Comparison of ENCODE assay signal across 14 cellular contexts in genomic region chr14:33997611-33998010, GRCh38. TPM values are rescaled to one million over a fixed set of nuclear protein-coding genes. Genes with fewer than 3 reads are reported as not detected.
A peak's percentile ranks its signal among the peaks of the same experiment; 100 is the strongest.
DNase-seq lines count a peak whose midpoint lies in the region; ATAC-seq and TF ChIP-seq lines count a peak whose summit lies in the region.
"Had no signal": no experiment of that assay in that cellular context is flagged by ENCODE, and none has a peak within 500 bp of the region (broad histone marks: within the 10 kb centered on the region; RNA-seq: fewer than 3 reads in every experiment).

No MANE protein-coding gene starts in this region.

- no peak for TF ChIP-seq RAD21 in SK-N-SH (IDR thresholded peaks at IDR 0.05; ENCODE audit: low read length)

- peak overlapping the region; percentile 35; the same call in 1 of the 2 replicates for H2AFZ ChIP-seq in GM23338
- peak overlapping the region; percentile 34; the same call in 1 of the 2 replicates for H2AFZ ChIP-seq in PC-3 (ENCODE audit: low read length)
- no peak overlapping the region for H2AFZ ChIP-seq in smooth muscle cell (ENCODE audit: low read depth)
- no peak overlapping the region for H2AFZ ChIP-seq in SK-N-SH (ENCODE audit: low read depth)
- H2AFZ ChIP-seq: GM23248 had no signal

- H3K79me2 ChIP-seq in GM23338 (replicated peaks; ENCODE audit: insufficient read depth) (no peaks in the 10 kb centered on the region), PC-3 (ENCODE audit: low read length) (no peaks in the 10 kb centered on the region), smooth muscle cell (ENCODE audit: low read depth) (no peaks in the 10 kb centered on the region), SK-N-SH (ENCODE audit: insufficient read depth) (no peaks in the 10 kb centered on the region)

- H3K9me2 ChIP-seq in GM23338 (ENCODE audit: insufficient read depth), result peaks cover 7% of the 10 kb centered on the region; the same call in 1 of the 2 replicates
- no peaks in the 10 kb centered on the region for H3K9me2 ChIP-seq in PC-3 (replicated peaks; ENCODE audit: low read length)
- H3K9me2 ChIP-seq in SK-N-SH, result no peaks in the 10 kb centered on the region

- H3K4me3 ChIP-seq in GM23338 (no peak overlapping the region), PC-3 (ENCODE audit: low read length) (no peak overlapping the region), smooth muscle cell (no peak overlapping the region), SK-N-SH (ENCODE audit: low read depth in 2 of 2, low read length in 1 of 2) (no peak overlapping the region)
- H3K4me3 ChIP-seq: GM23248 had no signal

- H3K27ac ChIP-seq in GM23338 (ENCODE audit: low read depth) (no peak overlapping the region), PC-3 (ENCODE audit: low read length) (no peak overlapping the region), smooth muscle cell (ENCODE audit: low read depth) (peak overlapping the region; percentile 53), SK-N-SH (ENCODE audit: low read depth in 2 of 2, low read length in 1 of 2) (no peak overlapping the region)
- H3K27ac ChIP-seq: GM23248 had no signal

- H3K4me1 ChIP-seq in GM23338 (ENCODE audit: insufficient read depth) (no peaks in the 10 kb centered on the region), PC-3 (ENCODE audit: insufficient read depth, low read length) (0 out of 2 replicates have a peak, but pooled peaks cover 5% of the 10 kb centered on the region), smooth muscle cell (ENCODE audit: low read depth) (peaks cover 23% of the 10 kb centered on the region), SK-N-SH (ENCODE audit: control insufficient read depth in 1 of 2, insufficient read depth in 2 of 2, low read depth in 1 of 2, low read length in 1 of 2) (no peaks in the 10 kb centered on the region)

- H3F3A ChIP-seq in GM23338 (replicated peaks; ENCODE audit: low read depth) (no peaks in the 10 kb centered on the region), PC-3 (ENCODE audit: low read length, unreplicated experiment) (no peaks in the 10 kb centered on the region), smooth muscle cell (ENCODE audit: low read depth) (peaks cover 9% of the 10 kb centered on the region), SK-N-SH (replicated peaks; ENCODE audit: insufficient read depth) (no peaks in the 10 kb centered on the region)

- H3K36me3 ChIP-seq in GM23338 (ENCODE audit: insufficient read depth), result no peaks in the 10 kb centered on the region
- no peaks in the 10 kb centered on the region for H3K36me3 ChIP-seq in PC-3 (ENCODE audit: low read depth, low read length)
- H3K36me3 ChIP-seq in smooth muscle cell (ENCODE audit: low read depth), result no peaks in the 10 kb centered on the region
- H3K36me3 ChIP-seq in SK-N-SH (replicated peaks in 1 of 2; ENCODE audit: control insufficient read depth in 1 of 2, insufficient read depth in 2 of 2, low read length in 1 of 2), result no peaks in the 10 kb centered on the region

- POLR2A ChIA-PET in PC-3 (lab: Charles Lee; ENCODE audit: unreplicated experiment), result no interaction called here
- POLR2A ChIA-PET in SK-N-SH (lab: Yijun Ruan, JAX), result no interaction called here

- CTCF ChIA-PET in PC-3 (lab: Charles Lee) (no interaction called here), SK-N-SH (lab: Yijun Ruan, JAX) (interaction anchor here (0.7 to 1.0 kb wide), 2 partner anchors 101 to 124 kb away, joined by 3 to 4 read pairs; no protein-coding TSS in a partner anchor)

- intact Hi-C loops in PC-3 (cut with micrococcal nuclease), result no loop called here
- intact Hi-C loops in dendritic cell treated with granulocyte-macrophage colony-stimulating factor and Interleukin-4, amounts not matched to agents 40 ng/mL and 50 ng/mL, for 4 days (cut with micrococcal nuclease), result no loop called here

- H3K27me3 ChIP-seq in GM23338 (ENCODE audit: insufficient read depth), result no peaks in the 10 kb centered on the region
- peaks cover 15% of the 10 kb centered on the region; the same call in 1 of the 2 replicates for H3K27me3 ChIP-seq in PC-3 (ENCODE audit: low read length)
- H3K27me3 ChIP-seq in smooth muscle cell (ENCODE audit: low read depth), result no peaks in the 10 kb centered on the region
- no peaks in the 10 kb centered on the region for H3K27me3 ChIP-seq in SK-N-SH (ENCODE audit: insufficient read depth)

- ATAC-seq in GM23338 (no peak), PC-3 (no peak), GM18867 (IDR thresholded peaks at IDR 0.05; ENCODE audit: unreplicated experiment) (no peak)
- ATAC-seq: CD8-positive, alpha-beta T cell had no signal

- H3K27me3 Mint-ChIP-seq in GM23338 (ENCODE audit: insufficient read depth, low read depth, poor library complexity), result no peaks in the 10 kb centered on the region
- peaks cover under 1% of the 10 kb centered on the region for H3K27me3 Mint-ChIP-seq in dendritic cell treated with granulocyte-macrophage colony-stimulating factor and Interleukin-4, amounts not matched to agents 40 ng/mL and 50 ng/mL, for 4 days

- H3K4me2 ChIP-seq in GM23338 (no peak overlapping the region), PC-3 (ENCODE audit: low read length) (no peak overlapping the region; the same call in 1 of the 2 replicates), smooth muscle cell (peak overlapping the region; percentile 12), SK-N-SH (no peak overlapping the region)

- no peaks in the 10 kb centered on the region for H4K20me1 ChIP-seq in GM23338 (replicated peaks; ENCODE audit: insufficient read depth)
- H4K20me1 ChIP-seq in PC-3 (ENCODE audit: low read length), result no peaks in the 10 kb centered on the region
- no peaks in the 10 kb centered on the region for H4K20me1 ChIP-seq in smooth muscle cell (ENCODE audit: low read depth)
- no peaks in the 10 kb centered on the region for H4K20me1 ChIP-seq in SK-N-SH (ENCODE audit: insufficient read depth)

- TF ChIP-seq EP300 in SK-N-SH (IDR thresholded peaks at IDR 0.05; ENCODE audit: borderline replicate concordance in 1 of 2, low read depth in 1 of 2, low read length in 1 of 2), result no peak

- H3K9me3 ChIP-seq in PC-3 (ENCODE audit: low read length) (no peaks in the 10 kb centered on the region), smooth muscle cell (replicated peaks; ENCODE audit: low read depth) (no peaks in the 10 kb centered on the region), SK-N-SH (no peaks in the 10 kb centered on the region)
- H3K9me3 ChIP-seq: Caco-2 had no signal

- no peaks in the 10 kb centered on the region for H3K36me3 Mint-ChIP-seq in GM23338 (ENCODE audit: low read depth)
- H3K36me3 Mint-ChIP-seq in dendritic cell treated with granulocyte-macrophage colony-stimulating factor and Interleukin-4, amounts not matched to agents 40 ng/mL and 50 ng/mL, for 4 days (ENCODE audit: low read depth), result no peaks in the 10 kb centered on the region
- H3K36me3 Mint-ChIP-seq: CD14-positive monocyte; CD8-positive, alpha-beta T cell had no signal

- DNase-seq in GM23338 (ENCODE audit: low spot score) (no peak), PC-3 (peak; percentile 14), smooth muscle cell (lab: John Stamatoyannopoulos, UW; ENCODE audit: unreplicated experiment) (no peak), SK-N-SH (no peak), DMS114 treated with DMSO at 0.1 percent for 48 hours (lab: John Stamatoyannopoulos, UW; ENCODE audit: unreplicated experiment) (no peak)
- DNase-seq: Caco-2; CD8-positive, alpha-beta T cell; DMS53; GM23248; H9 had no signal

- BruUV-seq in PC-3 (replicated peaks; lab: Mats Ljungman, UMichigan), result no TSS peak

- H3K4me1 Mint-ChIP-seq in GM23338, result no peaks in the 10 kb centered on the region
- H3K4me1 Mint-ChIP-seq in dendritic cell treated with granulocyte-macrophage colony-stimulating factor and Interleukin-4, amounts not matched to agents 40 ng/mL and 50 ng/mL, for 4 days (ENCODE audit: low read depth), result peaks cover 37% of the 10 kb centered on the region
- H3K4me1 Mint-ChIP-seq: CD14-positive monocyte, H9 had no signal

- no peak overlapping the region for H3K27ac Mint-ChIP-seq in GM23338
- peak overlapping the region; percentile 30 for H3K27ac Mint-ChIP-seq in dendritic cell treated with granulocyte-macrophage colony-stimulating factor and Interleukin-4, amounts not matched to agents 40 ng/mL and 50 ng/mL, for 4 days
- H3K27ac Mint-ChIP-seq: CD14-positive monocyte; CD8-positive, alpha-beta T cell; H9 had no signal

- H3K9ac ChIP-seq in PC-3 (ENCODE audit: low read length) (no peak overlapping the region), smooth muscle cell (ENCODE audit: low read depth) (no peak overlapping the region), SK-N-SH (no peak overlapping the region)
- H3K9ac ChIP-seq: GM23248 had no signal

- no peaks in the 10 kb centered on the region for H3K9me3 Mint-ChIP-seq in GM23338
- H3K9me3 Mint-ChIP-seq in dendritic cell treated with granulocyte-macrophage colony-stimulating factor and Interleukin-4, amounts not matched to agents 40 ng/mL and 50 ng/mL, for 4 days, result no peaks in the 10 kb centered on the region
- H3K9me3 Mint-ChIP-seq: CD14-positive monocyte; CD8-positive, alpha-beta T cell; H9 had no signal

- TF ChIP-seq CTCF in GM23338 (conservative IDR thresholded peaks at IDR 0.05; ENCODE audit: low read depth in 2 of 2) (no peak), PC-3 (conservative IDR thresholded peaks at IDR 0.05; ENCODE audit: low read depth, low read length) (no peak), smooth muscle cell (IDR thresholded peaks at IDR 0.05; ENCODE audit: borderline replicate concordance, insufficient read depth, poor library complexity, severe bottlenecking) (no peak), SK-N-SH (IDR thresholded peaks at IDR 0.05) (no peak)

- no peak overlapping the region for H3K4me3 Mint-ChIP-seq in GM23338
- H3K4me3 Mint-ChIP-seq in dendritic cell treated with granulocyte-macrophage colony-stimulating factor and Interleukin-4, amounts not matched to agents 40 ng/mL and 50 ng/mL, for 4 days, result no peak overlapping the region
- H3K4me3 Mint-ChIP-seq: CD14-positive monocyte; CD8-positive, alpha-beta T cell; H9 had no signal

- WGBS in smooth muscle cell (ENCODE audit: low lambda C conversion rate), result 62% methylated on average over 2 of the region's 2 CpGs
- WGBS in SK-N-SH (ENCODE audit: low lambda C conversion rate), result 54% methylated on average over 2 of the region's 2 CpGs

TF ChIP-seq in GM23338, 12 proteins besides CTCF, POLR2A, EP300 and RAD21 (continues in another document):
- no peak for TF ChIP-seq STAT1 (IDR thresholded peaks at IDR 0.05; ENCODE audit: unreplicated experiment)
- no peak for TF ChIP-seq EZH2phosphoT487 (IDR thresholded peaks at IDR 0.05; ENCODE audit: unreplicated experiment)
- TF ChIP-seq JUNB (IDR thresholded peaks at IDR 0.05; ENCODE audit: unreplicated experiment), result no peak

TF ChIP-seq in SK-N-SH, 30 proteins besides CTCF, POLR2A, EP300 and RAD21 (continues in another document):
- no peak for TF ChIP-seq RCOR1 (IDR thresholded peaks at IDR 0.05; ENCODE audit: low read length)
- TF ChIP-seq NRF1 (IDR thresholded peaks at IDR 0.05; ENCODE audit: low read depth, low read length), result no peak

RNA-seq across cellular contexts. Expression of gene EGLN3, which starts 46.7 kb away (rescaled TPM):
- total RNA-seq in GM23338 (2014; rRNA removed; shearing (Covaris generic)), result 42.9 and 44.4 TPM in 2 replicates
- 26.0 and 26.8 TPM in 2 replicates for polyA plus RNA-seq in GM23338 (2016; fragmentation: Nextera tagmentation; extraction: Ambion mirVana)
- 2.8 and 3.2 TPM in 2 replicates for total RNA-seq in PC-3 (2014; rRNA removed)
- total RNA-seq in smooth muscle cell, result 146 TPM in 2 replicates
- 127 and 154 TPM in 2 replicates for polyA plus RNA-seq in smooth muscle cell
- 0.31 and 0.76 TPM in 2 replicates for polyA plus RNA-seq in SK-N-SH (2012; rRNA removed)
- 0.36 and 0.43 TPM in 2 replicates for polyA plus RNA-seq in SK-N-SH (2012; cell fraction: cytosol; rRNA removed)
- polyA plus RNA-seq in SK-N-SH (2012; cell fraction: nucleus; rRNA removed), result 0.14 and 0.26 TPM in 2 replicates
- total RNA-seq: HT1080 had no signal

Comparison
In these comparisons a context has a peak if more than half of its experiments do, and no peak if none do; other contexts are left out.
1. H2AFZ ChIP-seq: peak in GM23338 (single experiment) and PC-3 (single experiment); none in smooth muscle cell (single experiment) and SK-N-SH (single experiment).
2. RNA of gene EGLN3, which starts 46.7 kb away (total RNA-seq): 146 TPM in smooth muscle cell and 42.9 to 44.4 TPM in GM23338; 2.8 to 3.2 TPM in PC-3; every median in the first group is over 10 times any median in the second.